8 cellular contexts compared by ENCODE assay signal in genomic region chr1:101314244-101314643, GRCh38.
A peak's percentile ranks its signal among the peaks of the same experiment; 100 is the strongest.
DNase-seq lines count a peak whose midpoint lies in the region; ATAC-seq and TF ChIP-seq lines count a peak whose summit lies in the region.

No MANE protein-coding gene starts in this region.

- WGBS in lower leg skin, 2 donors = 91 to 96% methylated on average over 2 of the region's 2 CpGs

- CTCF ChIA-PET in GM10248 (lab: Yijun Ruan, JAX) = interaction anchor here (1.0 to 7.5 kb wide), 10 partner anchors 14 to 95 kb away, joined by 4 to 58 read pairs (median 6); no protein-coding TSS in a partner anchor

- TF ChIP-seq CTCF in GM10248 (IDR thresholded peaks at IDR 0.05; ENCODE audit: control extremely low read depth, extremely low read depth, low read depth, missing control alignments) (no peak), foreskin keratinocyte (conservative IDR thresholded peaks at IDR 0.05) (no peak), lower leg skin (IDR thresholded peaks at IDR 0.05) (no peak)

- no peak for TF ChIP-seq POLR2A in lower leg skin (IDR thresholded peaks at IDR 0.05)

- no peak overlapping the region for H3K27ac ChIP-seq in foreskin keratinocyte

- no peak overlapping the region for H3K4me3 ChIP-seq in lower leg skin (ENCODE audit: low read depth, poor library complexity, severe bottlenecking)

- intact Hi-C loops in lower leg skin (cut with DNase I; ENCODE audit: low total_unique reads) = no loop called here

- ATAC-seq in GM21529 (IDR thresholded peaks at IDR 0.05; ENCODE audit: unreplicated experiment) (peak; percentile 36), foreskin keratinocyte (peak; percentile 88)

- H3K4me1 ChIP-seq in foreskin keratinocyte = peaks cover 3% of the 10 kb centered on the region

- peaks cover 46% of the 10 kb centered on the region for H3K27me3 ChIP-seq in foreskin keratinocyte

- peak; percentile 44 for DNase-seq in GM10248 (ENCODE audit: extremely low spot score)
- DNase-seq in HS-5 (ENCODE audit: low read depth) = peak; percentile 32
- peak; percentile 31 to 59 for DNase-seq in foreskin keratinocyte
- DNase-seq in lower leg skin (ENCODE audit: low spot score in 2 of 2) = no peak
- no peak for DNase-seq in HuH-7 (ENCODE audit: low spot score)
- DNase-seq in MV-4-11 (lab: John Stamatoyannopoulos, UW) = no peak
- DNase-seq in cortex of kidney (lab: John Stamatoyannopoulos, UW) = no peak

- POLR2A ChIA-PET in GM10248 (lab: Yijun Ruan, JAX) = interaction anchor here (0.9 kb wide), 1 partner anchor 57 kb away, joined by 3 read pairs; no protein-coding TSS in a partner anchor

Comparison
In these comparisons a context has a peak if more than half of its experiments do, and no peak if none do; other contexts are left out.
1. DNase-seq: peak in GM10248 (single experiment), HS-5 (single experiment) and foreskin keratinocyte (2 of 2); none in lower leg skin (0 of 2), HuH-7 (single experiment), MV-4-11 (single experiment) and cortex of kidney (single experiment).